Comparison of ENCODE assay signal across 9 cellular contexts in the genomic region with DNA sequence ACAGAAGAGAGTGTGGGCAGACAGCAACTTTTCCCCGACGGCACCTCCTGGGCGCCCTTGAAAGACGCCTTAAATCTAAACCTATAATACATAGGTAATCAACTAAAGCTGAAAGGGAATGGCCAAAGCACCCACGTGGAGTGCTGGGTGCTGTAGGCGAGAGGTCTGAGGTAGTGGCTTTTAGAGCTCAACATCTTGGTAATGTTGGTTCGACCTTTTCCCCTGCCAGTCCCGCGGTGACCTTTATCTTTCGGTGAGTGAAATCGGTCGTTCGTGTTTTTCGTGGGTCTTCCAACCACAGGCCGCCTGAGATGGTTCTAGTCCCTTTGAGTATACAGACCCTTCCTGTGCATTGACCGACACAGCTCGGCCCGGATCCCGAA. TPM values are rescaled to one million over a fixed set of nuclear protein-coding genes. Genes with fewer than 3 reads are reported as not detected.
A peak's percentile ranks its signal among the peaks of the same experiment; 100 is the strongest.
DNase-seq lines count a peak whose midpoint lies in the region; ATAC-seq and TF ChIP-seq lines count a peak whose summit lies in the region.
"Had no signal": no experiment of that assay in that cellular context is flagged by ENCODE, and none has a peak within 500 bp of the region (broad histone marks: within the 10 kb centered on the region; RNA-seq: fewer than 3 reads in every experiment).

No MANE protein-coding gene starts in this region.

- H3K36me3 ChIP-seq in DOHH2 (ENCODE audit: control insufficient read depth, low read length): no peaks in the 10 kb centered on the region
- no peaks in the 10 kb centered on the region for H3K36me3 ChIP-seq in SJSA1

- H3K9me3 ChIP-seq in DOHH2 (ENCODE audit: control insufficient read depth, insufficient read depth, low read length) (no peaks in the 10 kb centered on the region), SJSA1 (replicated peaks) (no peaks in the 10 kb centered on the region)

- H3K9me2 ChIP-seq in DOHH2 (replicated peaks; ENCODE audit: control insufficient read depth, low read length): no peaks in the 10 kb centered on the region

- DNase-seq in SJSA1 (ENCODE audit: low read depth in 1 of 2, low spot score in 2 of 2): no peak
- no peak for DNase-seq in fibroblast of villous mesenchyme (ENCODE audit: low read depth)
- peak; percentile 53 for DNase-seq in stimulated activated CD8-positive, alpha-beta memory T cell treated with anti-CD3 and anti-CD28 coated beads, Interleukin-4, amount 100 ng/mL, for 48 hours
- no peak for DNase-seq in COR-L47 (lab: John Stamatoyannopoulos, UW)

- no peak overlapping the region for H3K27ac ChIP-seq in DOHH2 (ENCODE audit: low read depth, low read length)
- no peak overlapping the region for H3K27ac ChIP-seq in SJSA1

- H3K79me2 ChIP-seq in DOHH2 (ENCODE audit: control insufficient read depth, low read length): no peaks in the 10 kb centered on the region

- H3F3A ChIP-seq in DOHH2 (ENCODE audit: control insufficient read depth, insufficient read depth): 0 out of 2 replicates have a peak, but pooled peaks cover 7% of the 10 kb centered on the region

- H3K4me1 ChIP-seq in DOHH2 (ENCODE audit: control insufficient read depth, low read length) (peaks cover 36% of the 10 kb centered on the region), SJSA1 (replicated peaks) (peaks cover 18% of the 10 kb centered on the region)

- TF ChIP-seq CTCF in DOHH2 (IDR thresholded peaks at IDR 0.05; ENCODE audit: low read depth, low read length, poor library complexity, severe bottlenecking): no peak
- TF ChIP-seq CTCF in fibroblast of villous mesenchyme (IDR thresholded peaks at IDR 0.05; ENCODE audit: insufficient read depth, low read depth, low read length): no peak

- H4K20me1 ChIP-seq in DOHH2 (ENCODE audit: control insufficient read depth, insufficient read depth, low read depth, low read length): peaks cover 5% of the 10 kb centered on the region

- ATAC-seq in GM21825 (IDR thresholded peaks at IDR 0.05; ENCODE audit: unreplicated experiment) (peak; percentile 3), GM18520 (IDR thresholded peaks at IDR 0.05; ENCODE audit: unreplicated experiment) (no peak), GM18870 (IDR thresholded peaks at IDR 0.05; ENCODE audit: unreplicated experiment) (no peak)

- H3K4me3 ChIP-seq in DOHH2 (ENCODE audit: low read length): peak overlapping the region; percentile 71
- peak overlapping the region; percentile 31 for H3K4me3 ChIP-seq in SJSA1
- H3K4me3 ChIP-seq in fibroblast of villous mesenchyme (ENCODE audit: low read depth, low read length): peak overlapping the region; percentile 47

- H3K27me3 ChIP-seq in DOHH2 (ENCODE audit: control insufficient read depth, low read length) (peaks cover 59% of the 10 kb centered on the region), SJSA1 (replicated peaks) (peaks cover 21% of the 10 kb centered on the region)

- peak overlapping the region; percentile 84 for H3K4me2 ChIP-seq in DOHH2 (ENCODE audit: low read length)

RNA-seq across cellular contexts. Expression of gene OR6S1, which starts 9.1 kb away (rescaled TPM):
- not detected in 2 replicates for total RNA-seq in SJSA1 (2014; rRNA removed; shearing (Covaris generic))
- not detected in 2 replicates for total RNA-seq in fibroblast of villous mesenchyme
- total RNA-seq: NCI-H460 had no signal

RNA-seq across cellular contexts. Expression of gene RNASE12, which starts 41.3 kb away (rescaled TPM):
- not detected in 2 replicates for total RNA-seq in SJSA1 (2014; rRNA removed; shearing (Covaris generic))
- total RNA-seq in fibroblast of villous mesenchyme: not detected in 2 replicates
- total RNA-seq: NCI-H460 had no signal

RNA-seq across cellular contexts. Expression of gene RNASE11, which starts 44.6 kb away (rescaled TPM):
- not detected in 2 replicates for total RNA-seq in SJSA1 (2014; rRNA removed; shearing (Covaris generic))
- total RNA-seq in fibroblast of villous mesenchyme: not detected in 2 replicates
- total RNA-seq: NCI-H460 had no signal

RNA-seq across cellular contexts. Expression of gene RNASE4, which starts 51.9 kb away (rescaled TPM):
- total RNA-seq in SJSA1 (2014; rRNA removed; shearing (Covaris generic)): 0.63 and 4.6 TPM in 2 replicates
- total RNA-seq in fibroblast of villous mesenchyme: 6.9 and 7.4 TPM in 2 replicates

RNA-seq across cellular contexts. Expression of gene ANG, which starts 56.1 kb away (rescaled TPM):
- total RNA-seq in SJSA1 (2014; rRNA removed; shearing (Covaris generic)): 2.7 and 4.4 TPM in 2 replicates
- 1.7 and 4.5 TPM in 2 replicates for total RNA-seq in fibroblast of villous mesenchyme
